1 cellular context compared by ENCODE assay signal in the genomic region with DNA sequence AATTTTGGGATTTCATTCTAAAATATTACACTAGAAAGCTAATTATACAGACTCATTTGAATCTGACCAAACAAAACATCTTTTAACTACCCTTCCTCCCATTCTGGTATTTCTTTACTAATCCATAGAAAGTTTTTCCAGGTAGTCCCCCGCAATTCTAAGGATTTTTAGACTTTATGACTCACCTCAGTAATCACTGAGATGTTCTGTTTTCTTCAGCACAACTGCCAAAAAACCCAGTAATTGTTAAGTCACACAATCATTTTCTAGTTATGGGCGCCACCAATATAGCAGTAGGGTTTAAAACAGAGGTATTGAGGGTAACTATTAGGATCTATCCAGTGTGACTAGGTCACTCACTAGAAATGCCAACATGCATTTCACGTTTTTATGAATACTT.
TF ChIP-seq lines count a peak whose summit lies in the region.

No MANE protein-coding gene starts in this region.

TF ChIP-seq in SK-N-SH treated with all-trans-retinoic acid at 6 μM for 48 hours, 23 proteins besides CTCF, POLR2A, EP300 and RAD21 (continued from another document):
- TF ChIP-seq, protein P1, sequence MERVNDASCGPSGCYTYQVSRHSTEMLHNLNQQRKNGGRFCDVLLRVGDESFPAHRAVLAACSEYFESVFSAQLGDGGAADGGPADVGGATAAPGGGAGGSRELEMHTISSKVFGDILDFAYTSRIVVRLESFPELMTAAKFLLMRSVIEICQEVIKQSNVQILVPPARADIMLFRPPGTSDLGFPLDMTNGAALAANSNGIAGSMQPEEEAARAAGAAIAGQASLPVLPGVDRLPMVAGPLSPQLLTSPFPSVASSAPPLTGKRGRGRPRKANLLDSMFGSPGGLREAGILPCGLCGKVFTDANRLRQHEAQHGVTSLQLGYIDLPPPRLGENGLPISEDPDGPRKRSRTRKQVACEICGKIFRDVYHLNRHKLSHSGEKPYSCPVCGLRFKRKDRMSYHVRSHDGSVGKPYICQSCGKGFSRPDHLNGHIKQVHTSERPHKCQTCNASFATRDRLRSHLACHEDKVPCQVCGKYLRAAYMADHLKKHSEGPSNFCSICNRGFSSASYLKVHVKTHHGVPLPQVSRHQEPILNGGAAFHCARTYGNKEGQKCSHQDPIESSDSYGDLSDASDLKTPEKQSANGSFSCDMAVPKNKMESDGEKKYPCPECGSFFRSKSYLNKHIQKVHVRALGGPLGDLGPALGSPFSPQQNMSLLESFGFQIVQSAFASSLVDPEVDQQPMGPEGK (CRISPR knock-in tag; IDR thresholded peaks at IDR 0.05; ENCODE audit: borderline replicate concordance) = no peak
- TF ChIP-seq TOX (CRISPR knock-in tag; IDR thresholded peaks at IDR 0.05; ENCODE audit: borderline replicate concordance) (no peak), ZNF565 (CRISPR knock-in tag; conservative IDR thresholded peaks at IDR 0.05; ENCODE audit: low read depth) (no peak)
